In genomic region chrX:13569479-13570244, GRCh38 we compare ENCODE assay signal across 10 cellular contexts. TPM values are rescaled to one million over a fixed set of nuclear protein-coding genes. Genes with fewer than 3 reads are reported as not detected.
DNase-seq lines count a peak whose midpoint lies in the region; ATAC-seq and TF ChIP-seq lines count a peak whose summit lies in the region.
"Had no signal": no experiment of that assay in that cellular context is flagged by ENCODE, and none has a peak within 500 bp of the region (broad histone marks: within the 10 kb centered on the region; RNA-seq: fewer than 3 reads in every experiment).

TSS of gene EGFL6 (plus strand) at chrX:13569601. CDS start at chrX:13569862, 261 bp downstream.

- TF ChIP-seq CTCF in hepatocyte (IDR thresholded peaks at IDR 0.05; ENCODE audit: poor library complexity) (no peak), osteoblast (IDR thresholded peaks at IDR 0.05; ENCODE audit: extremely low read depth, low read depth, low read length) (no peak)

- H2AFZ ChIP-seq in hepatocyte (no peak within 1 kb of the TSS), osteoblast (ENCODE audit: low read length) (no peak within 1 kb of the TSS)

- H3K4me2 ChIP-seq in hepatocyte (peak within 1 kb of the TSS; percentile 80), osteoblast (ENCODE audit: insufficient read depth, low read length) (no peak within 1 kb of the TSS)

- DNase-seq in T-helper 2 cell treated with Interferon-gamma antibody and Interleukin-4, amounts not matched to agents 5 μg/mL and 100 μg/mL, for 36 hours (ENCODE audit: low spot score) = no peak
- DNase-seq in T-helper 2 cell (no peak), NT2/D1 (ENCODE audit: low read depth, low spot score) (no peak), hepatocyte (ENCODE audit: low spot score) (peak; percentile 13), pons (ENCODE audit: low spot score) (no peak), osteoblast (ENCODE audit: insufficient read length, low spot score, missing footprints) (no peak), cortex of kidney (lab: John Stamatoyannopoulos, UW) (no peak)
- DNase-seq in stimulated activated effector memory CD8-positive, alpha-beta T cell treated with anti-CD3 and anti-CD28 coated beads, Interleukin-12 subunit alpha, Interleukin-12 subunit beta, amount 100 ng/mL, for 72 hours (ENCODE audit: low spot score in 2 of 2) = no peak
- DNase-seq: Karpas-422 had no signal

- H3K4me1 ChIP-seq in NT2/D1 (ENCODE audit: insufficient read depth, insufficient read length) (peaks cover 5% of the 10 kb centered on the region), hepatocyte (ENCODE audit: insufficient read depth) (no peaks in the 10 kb centered on the region), osteoblast (ENCODE audit: insufficient read depth, low read length) (no peaks in the 10 kb centered on the region)

- H3K4me3 Mint-ChIP-seq in T-helper 2 cell treated with Interferon-gamma antibody and Interleukin-4, amounts not matched to agents 5 μg/mL and 100 μg/mL, for 36 hours = peak within 1 kb of the TSS; percentile 82
- peak within 1 kb of the TSS; percentile 49 for H3K4me3 Mint-ChIP-seq in stimulated activated effector memory CD8-positive, alpha-beta T cell treated with anti-CD3 and anti-CD28 coated beads, Interleukin-12 subunit alpha, Interleukin-12 subunit beta, amount 100 ng/mL, for 72 hours

- H3K27me3 Mint-ChIP-seq in T-helper 2 cell treated with Interferon-gamma antibody and Interleukin-4, amounts not matched to agents 5 μg/mL and 100 μg/mL, for 36 hours (ENCODE audit: low read depth) = peaks cover 29% of the 10 kb centered on the region

- peaks cover 34% of the 10 kb centered on the region for H3K4me1 Mint-ChIP-seq in T-helper 2 cell treated with Interferon-gamma antibody and Interleukin-4, amounts not matched to agents 5 μg/mL and 100 μg/mL, for 36 hours (ENCODE audit: low read depth)
- no peaks in the 10 kb centered on the region for H3K4me1 Mint-ChIP-seq in stimulated activated effector memory CD8-positive, alpha-beta T cell treated with anti-CD3 and anti-CD28 coated beads, Interleukin-12 subunit alpha, Interleukin-12 subunit beta, amount 100 ng/mL, for 72 hours

- H3K36me3 Mint-ChIP-seq in T-helper 2 cell treated with Interferon-gamma antibody and Interleukin-4, amounts not matched to agents 5 μg/mL and 100 μg/mL, for 36 hours (ENCODE audit: low read depth) = no peaks in the 10 kb centered on the region
- no peaks in the 10 kb centered on the region for H3K36me3 Mint-ChIP-seq in stimulated activated effector memory CD8-positive, alpha-beta T cell treated with anti-CD3 and anti-CD28 coated beads, Interleukin-12 subunit alpha, Interleukin-12 subunit beta, amount 100 ng/mL, for 72 hours

- peak within 1 kb of the TSS; percentile 10 for H3K27ac Mint-ChIP-seq in T-helper 2 cell treated with Interferon-gamma antibody and Interleukin-4, amounts not matched to agents 5 μg/mL and 100 μg/mL, for 36 hours
- no peak within 1 kb of the TSS for H3K27ac Mint-ChIP-seq in stimulated activated effector memory CD8-positive, alpha-beta T cell treated with anti-CD3 and anti-CD28 coated beads, Interleukin-12 subunit alpha, Interleukin-12 subunit beta, amount 100 ng/mL, for 72 hours

- H3K9me3 ChIP-seq in NT2/D1 (ENCODE audit: insufficient read depth, low read length) (no peaks in the 10 kb centered on the region), hepatocyte (ENCODE audit: low read depth) (no peaks in the 10 kb centered on the region), osteoblast (ENCODE audit: low read depth, low read length) (no peaks in the 10 kb centered on the region)

- no peaks in the 10 kb centered on the region for H3K9me3 Mint-ChIP-seq in T-helper 2 cell treated with Interferon-gamma antibody and Interleukin-4, amounts not matched to agents 5 μg/mL and 100 μg/mL, for 36 hours
- H3K9me3 Mint-ChIP-seq in stimulated activated effector memory CD8-positive, alpha-beta T cell treated with anti-CD3 and anti-CD28 coated beads, Interleukin-12 subunit alpha, Interleukin-12 subunit beta, amount 100 ng/mL, for 72 hours = no peaks in the 10 kb centered on the region

- H3K9me2 ChIP-seq in hepatocyte (replicated peaks; ENCODE audit: insufficient read depth) = no peaks in the 10 kb centered on the region

- ATAC-seq in stimulated activated effector memory CD8-positive, alpha-beta T cell treated with anti-CD3 and anti-CD28 coated beads, Interleukin-12 subunit alpha, Interleukin-12 subunit beta, amount 100 ng/mL, for 72 hours = peak; percentile 64

- H3K27me3 ChIP-seq in NT2/D1 (ENCODE audit: insufficient read depth, insufficient read length) (peaks cover 62% of the 10 kb centered on the region), hepatocyte (peaks cover 19% of the 10 kb centered on the region), osteoblast (ENCODE audit: insufficient read depth, low read length) (peaks cover 65% of the 10 kb centered on the region)

- H4K20me1 ChIP-seq in hepatocyte (ENCODE audit: insufficient read depth, poor library complexity, severe bottlenecking) (no peaks in the 10 kb centered on the region), osteoblast (ENCODE audit: insufficient read depth, low read length) (no peaks in the 10 kb centered on the region)

- 34% methylated on average over 48 of the region's 57 CpGs for WGBS in hepatocyte (ENCODE audit: low lambda C conversion rate, missing lambda C conversion rate)

- peak within 1 kb of the TSS; percentile 53 for H3K4me3 ChIP-seq in NT2/D1 (ENCODE audit: insufficient read length, low read depth)
- no peak within 1 kb of the TSS for H3K4me3 ChIP-seq in hepatocyte
- H3K4me3 ChIP-seq in osteoblast (ENCODE audit: insufficient read depth, low read length) = no peak within 1 kb of the TSS

- no peaks in the 10 kb centered on the region for H3K36me3 ChIP-seq in NT2/D1 (ENCODE audit: insufficient read depth, insufficient read length, low read length)
- no peaks in the 10 kb centered on the region for H3K36me3 ChIP-seq in hepatocyte (replicated peaks; ENCODE audit: insufficient read depth, low read depth)
- no peaks in the 10 kb centered on the region for H3K36me3 ChIP-seq in osteoblast (ENCODE audit: insufficient read depth, low read length)

- H3K79me2 ChIP-seq in hepatocyte (no peaks in the 10 kb centered on the region), osteoblast (ENCODE audit: insufficient read depth, low read length) (no peaks in the 10 kb centered on the region)

- peak within 1 kb of the TSS; percentile 42 for H3K9ac ChIP-seq in NT2/D1 (ENCODE audit: insufficient read length, low read depth)

- H3K27ac ChIP-seq in hepatocyte (no peak within 1 kb of the TSS), osteoblast (ENCODE audit: low read depth, low read length) (no peak within 1 kb of the TSS)

RNA-seq across cellular contexts. Expression of gene EGFL6, which starts in this region (rescaled TPM):
- total RNA-seq in hepatocyte (115 and 116 TPM in 2 replicates), osteoblast (under 0.01 and 0.29 TPM in 2 replicates)
- polyA plus RNA-seq in hepatocyte = 131 and 144 TPM in 2 replicates
- total RNA-seq: RPMI7951 had no signal

Comparison
In these comparisons a context has a peak if more than half of its experiments do, and no peak if none do; other contexts are left out.
1. RNA of gene EGFL6 (total RNA-seq): 115 to 116 TPM in hepatocyte; under 0.01 to 0.29 TPM in osteoblast; every median in the first group is over 10 times any median in the second.